Comparison of ENCODE assay signal across 18 cellular contexts in genomic region chr12:56004211-56004610, GRCh38.
"Had no signal": no experiment of that assay in that cellular context is flagged by ENCODE, and none has a peak within 500 bp of the region (broad histone marks: within the 10 kb centered on the region; RNA-seq: fewer than 3 reads in every experiment).

No MANE protein-coding gene starts in this region.

- H3K4me3 Mint-ChIP-seq: activated naive CD4-positive, alpha-beta T cell treated with anti-CD3 and anti-CD28 coated beads for 36 hours; activated T-cell treated with anti-CD3 and anti-CD28 coated beads, Interleukin-2, amount 50 U/mL, for 72 hours; memory B cell; WTC11 had no signal

- H3K27me3 ChIP-seq: foreskin keratinocyte, neutrophil, ovary, right atrium auricular region, spleen had no signal

- H3K27me3 Mint-ChIP-seq: memory B cell had no signal

- DNase-seq: activated CD4-positive, alpha-beta T cell treated with anti-CD3 and anti-CD28 coated beads, Interleukin-2, amount 50 U/mL, for 48 hours; activated effector memory CD4-positive, alpha-beta T cell treated with Interleukin-2 at 50 U/mL for 16 hours; activated naive CD4-positive, alpha-beta T cell treated with anti-CD3 and anti-CD28 coated beads for 36 hours; activated T-cell treated with anti-CD3 and anti-CD28 coated beads, Interleukin-2, amount 50 U/mL, for 72 hours; aorta; dermis blood vessel endothelial cell; effector CD8-positive, alpha-beta T cell; foreskin keratinocyte; left colon; ovary; psoas muscle; spleen; stimulated activated CD4-positive, alpha-beta T cell treated with anti-CD3 and anti-CD28 coated beads, Interleukin-4, amount 100 ng/mL, for 24 hours; stimulated activated naive CD8-positive, alpha-beta T cell treated with anti-CD3 and anti-CD28 coated beads, Interleukin-15, Interleukin-2, amounts not matched to agents 100 U/mL and 50 U/mL, for 24 hours had no signal

- ATAC-seq: activated T-cell treated with anti-CD3 and anti-CD28 coated beads, Interleukin-2, amount 50 U/mL, for 72 hours; foreskin keratinocyte; left colon; psoas muscle; stimulated activated naive CD8-positive, alpha-beta T cell treated with anti-CD3 and anti-CD28 coated beads, Interleukin-15, Interleukin-2, amounts not matched to agents 100 U/mL and 50 U/mL, for 24 hours; WTC11 had no signal

- H3K36me3 ChIP-seq: ovary had no signal

- H3K27ac ChIP-seq: foreskin keratinocyte, ovary, psoas muscle, right atrium auricular region had no signal

- H3K36me3 Mint-ChIP-seq: memory B cell had no signal

- H3K4me1 ChIP-seq: foreskin keratinocyte had no signal

- H3K4me3 ChIP-seq: ovary, psoas muscle, right atrium auricular region, spleen had no signal

- H3K9me3 ChIP-seq: neutrophil, ovary, psoas muscle, right atrium auricular region, spleen had no signal

- H3K9me3 Mint-ChIP-seq: activated naive CD4-positive, alpha-beta T cell treated with anti-CD3 and anti-CD28 coated beads for 36 hours; activated T-cell treated with anti-CD3 and anti-CD28 coated beads, Interleukin-2, amount 50 U/mL, for 72 hours; memory B cell; WTC11 had no signal

- H3K27ac Mint-ChIP-seq: activated naive CD4-positive, alpha-beta T cell treated with anti-CD3 and anti-CD28 coated beads for 36 hours; activated T-cell treated with anti-CD3 and anti-CD28 coated beads, Interleukin-2, amount 50 U/mL, for 72 hours; memory B cell; WTC11 had no signal
